In the genomic region with DNA sequence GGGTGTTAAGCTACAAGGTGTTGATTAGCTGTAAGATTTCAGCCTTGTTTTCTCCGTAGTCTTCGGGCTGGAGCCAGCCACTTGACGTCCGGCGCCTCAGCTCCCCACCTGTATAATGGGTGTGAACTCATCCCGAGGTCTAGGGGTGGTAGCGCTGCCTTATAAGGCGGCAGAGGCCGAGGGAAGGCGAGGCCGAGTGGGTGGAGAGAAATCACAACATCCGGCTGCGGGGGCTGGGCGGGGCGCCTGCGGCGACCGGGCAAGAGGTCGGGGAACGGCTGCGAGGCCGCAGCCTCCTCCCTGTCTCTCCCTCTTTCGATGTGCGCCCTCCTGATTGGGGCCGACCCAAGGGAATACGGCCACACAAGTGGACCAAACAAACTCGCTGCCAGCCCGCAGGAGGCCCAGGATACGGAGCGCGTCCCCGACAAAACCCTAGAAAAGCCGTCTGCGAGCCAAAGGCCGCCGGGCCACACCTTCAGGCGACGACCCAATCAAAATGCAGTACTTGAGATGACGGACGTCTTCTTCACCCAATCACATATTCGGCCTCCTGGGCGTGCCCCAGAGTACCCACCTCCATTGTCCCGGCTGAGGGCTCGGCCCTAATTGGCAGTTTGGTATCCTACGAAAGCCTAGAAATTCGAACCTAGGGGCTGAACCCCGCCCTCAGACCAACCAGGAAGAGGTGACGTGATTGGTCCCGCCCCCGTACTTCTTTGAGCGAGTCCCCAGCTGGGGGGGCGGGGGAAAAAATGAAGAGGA, we compare ENCODE assay signal across 8 cellular contexts. TPM values are rescaled to one million over a fixed set of nuclear protein-coding genes. Genes with fewer than 3 reads are reported as not detected.
DNase-seq lines count a peak whose midpoint lies in the region; ATAC-seq and TF ChIP-seq lines count a peak whose summit lies in the region.

No MANE protein-coding gene starts in this region.

- H3K4me1 ChIP-seq in ascending aorta (peaks cover 14 to 15% of the 10 kb centered on the region in 2 donors), right atrium auricular region (peaks cover 0 to 32% of the 10 kb centered on the region in 2 donors), prostate gland (replicated peaks) (peaks cover 3% of the 10 kb centered on the region), urinary bladder (ENCODE audit: insufficient read depth) (no peaks in the 10 kb centered on the region)

- peaks cover 37% of the 10 kb centered on the region for H3K36me3 Mint-ChIP-seq in T-helper 2 cell treated with Interferon-gamma antibody and Interleukin-4, amounts not matched to agents 5 μg/mL and 100 μg/mL, for 36 hours (ENCODE audit: low read depth)

- H3K27me3 Mint-ChIP-seq in T-helper 2 cell treated with Interferon-gamma antibody and Interleukin-4, amounts not matched to agents 5 μg/mL and 100 μg/mL, for 36 hours (ENCODE audit: low read depth), result peaks cover 2% of the 10 kb centered on the region

- no peaks in the 10 kb centered on the region for H3K9me3 Mint-ChIP-seq in T-helper 2 cell treated with Interferon-gamma antibody and Interleukin-4, amounts not matched to agents 5 μg/mL and 100 μg/mL, for 36 hours

- H3K27ac Mint-ChIP-seq in T-helper 2 cell treated with Interferon-gamma antibody and Interleukin-4, amounts not matched to agents 5 μg/mL and 100 μg/mL, for 36 hours, result peak overlapping the region; percentile 97

- TF ChIP-seq POLR2A in GM18505 (IDR thresholded peaks at IDR 0.05; ENCODE audit: borderline replicate concordance, extremely low read depth, insufficient read depth, insufficient read length), result peak; percentile 96
- TF ChIP-seq POLR2A in prostate gland (IDR thresholded peaks at IDR 0.05), result peak; percentile 85

- H3K27me3 ChIP-seq in ascending aorta, result no peaks in the 10 kb centered on the region
- H3K27me3 ChIP-seq in right atrium auricular region, result no peaks in the 10 kb centered on the region
- no peaks in the 10 kb centered on the region for H3K27me3 ChIP-seq in prostate gland (replicated peaks; ENCODE audit: insufficient read depth)

- H3K27ac ChIP-seq in ascending aorta (peak overlapping the region; percentile 82 to 83), right atrium auricular region (peak overlapping the region; percentile 95 to 97), prostate gland (peak overlapping the region; percentile 92 to 94), urinary bladder (ENCODE audit: low read depth) (peak overlapping the region; percentile 96)

- intact Hi-C loops in ascending aorta (cut with DNase I) (loop anchor here (1.0 to 10.0 kb wide), 7 partner anchors 21 to 779 kb away; partner anchors contain the start of genes HNRNPAB, LMAN2 and PDLIM7), prostate gland (cut with DNase I) (no loop called here)

- H3K9me3 ChIP-seq in ascending aorta (no peaks in the 10 kb centered on the region), right atrium auricular region (no peaks in the 10 kb centered on the region), prostate gland (no peaks in the 10 kb centered on the region)

- ATAC-seq in GM18505 (IDR thresholded peaks at IDR 0.05; ENCODE audit: unreplicated experiment), result peak; percentile 68
- peak; percentile 75 for ATAC-seq in HG02970 (IDR thresholded peaks at IDR 0.05; ENCODE audit: low FRiP score, unreplicated experiment)

- H3K4me3 ChIP-seq in ascending aorta, result peak overlapping the region; percentile 46 to 62
- peak overlapping the region; percentile 51 to 59 for H3K4me3 ChIP-seq in right atrium auricular region
- H3K4me3 ChIP-seq in prostate gland, result peak overlapping the region; percentile 31 to 56
- H3K4me3 ChIP-seq in urinary bladder (ENCODE audit: low read depth, low read length), result peak overlapping the region; percentile 38

- under 1% methylated on average over 52 of the region's 52 CpGs for WGBS in prostate gland
- WGBS in urinary bladder, result under 1% methylated on average over 52 of the region's 52 CpGs

- peaks cover 3 to 8% of the 10 kb centered on the region in 2 donors for H3K36me3 ChIP-seq in ascending aorta
- H3K36me3 ChIP-seq in right atrium auricular region, result no peaks in the 10 kb centered on the region
- H3K36me3 ChIP-seq in prostate gland, result no peaks in the 10 kb centered on the region
- H3K36me3 ChIP-seq in urinary bladder (ENCODE audit: insufficient read depth), result no peaks in the 10 kb centered on the region

- H3K4me1 Mint-ChIP-seq in T-helper 2 cell treated with Interferon-gamma antibody and Interleukin-4, amounts not matched to agents 5 μg/mL and 100 μg/mL, for 36 hours (ENCODE audit: low read depth), result peaks cover 54% of the 10 kb centered on the region

- DNase-seq in NCI-H187 treated with DMSO at 0.1 percent for 48 hours (lab: John Stamatoyannopoulos, UW), result peak; percentile 98
- peak; percentile 99 for DNase-seq in T-helper 2 cell treated with Interferon-gamma antibody and Interleukin-4, amounts not matched to agents 5 μg/mL and 100 μg/mL, for 36 hours (ENCODE audit: low spot score)
- peak; percentile 100 for DNase-seq in ascending aorta (ENCODE audit: low spot score in 2 of 2)
- DNase-seq in right atrium auricular region (ENCODE audit: low spot score), result peak; percentile 100
- peak; percentile 100 for DNase-seq in prostate gland (ENCODE audit: low spot score)

- H3K4me3 Mint-ChIP-seq in T-helper 2 cell treated with Interferon-gamma antibody and Interleukin-4, amounts not matched to agents 5 μg/mL and 100 μg/mL, for 36 hours, result peak overlapping the region; percentile 95

- TF ChIP-seq CTCF in ascending aorta (IDR thresholded peaks at IDR 0.05) (no peak), right atrium auricular region (IDR thresholded peaks at IDR 0.05) (no peak), prostate gland (IDR thresholded peaks at IDR 0.05) (peak in 1 of 4 experiments; percentile 1)

RNA-seq across cellular contexts. Expression of gene GRK6, which starts 0.5 kb away (rescaled TPM):
- total RNA-seq in ascending aorta (20.6 TPM), right atrium auricular region (10 to 100 TPM in 1 of 2 donors, 1 to 10 TPM in 1; 9.9 to 14.1 TPM), prostate gland (10 to 100 TPM; 28.6 to 32.4 TPM), urinary bladder (13.4 TPM)
- polyA plus RNA-seq in urinary bladder, result 27.7 TPM

RNA-seq across cellular contexts. Expression of gene F12, which starts 16.6 kb away (rescaled TPM):
- total RNA-seq in ascending aorta (not detected), right atrium auricular region (under 1 TPM in 1 of 2 donors, not detected in 1; 0.43 TPM), prostate gland (1 to 10 TPM in 1 of 2 donors, under 1 TPM in 1; 0.74 to 2.6 TPM), urinary bladder (not detected)
- polyA plus RNA-seq in urinary bladder, result 1.1 TPM

RNA-seq across cellular contexts. Expression of gene PRR7, which starts 20.6 kb away (rescaled TPM):
- total RNA-seq in ascending aorta, result 18.1 TPM
- 1 to 10 TPM in 1 of 2 donors, under 1 TPM in 1; 0.90 to 1.1 TPM for total RNA-seq in right atrium auricular region
- 10 to 100 TPM in 1 of 2 donors, 1 to 10 TPM in 1; 8.7 to 11.0 TPM for total RNA-seq in prostate gland
- total RNA-seq in urinary bladder, result 0.58 TPM
- 2.4 TPM for polyA plus RNA-seq in urinary bladder

RNA-seq across cellular contexts. Expression of gene PFN3, which starts 25.5 kb away (rescaled TPM):
- total RNA-seq in ascending aorta (not detected), right atrium auricular region (not detected), prostate gland (not detected), urinary bladder (not detected)
- polyA plus RNA-seq in urinary bladder, result not detected

RNA-seq across cellular contexts. Expression of gene SLC34A1, which starts 41.7 kb away (rescaled TPM):
- total RNA-seq in ascending aorta (not detected), right atrium auricular region (not detected), prostate gland (not detected), urinary bladder (not detected)
- polyA plus RNA-seq in urinary bladder, result 0.04 TPM

Comparison
In these comparisons a context has a peak if more than half of its experiments do, and no peak if none do; other contexts are left out.
1. Peak in every context shown above with its lines: DNase-seq, ATAC-seq, H3K4me3 ChIP-seq and H3K27ac ChIP-seq.